Comparison of ENCODE assay signal across 8 cellular contexts in genomic region chr5:50958852-50959457, GRCh38.
DNase-seq lines count a peak whose midpoint lies in the region; ATAC-seq and TF ChIP-seq lines count a peak whose summit lies in the region.

No MANE protein-coding gene starts in this region.

- no peak overlapping the region for H2BK15ac ChIP-seq in mesendoderm (replicated peaks; ENCODE audit: low read depth)

- H3K79me1 ChIP-seq in mesendoderm (ENCODE audit: low read length) = no peaks in the 10 kb centered on the region

- CTCF ChIA-PET in mammary epithelial cell (lab: Charles Lee; ENCODE audit: low non-redundant PET) = interaction anchor here (1.1 kb wide), 1 partner anchor 389 kb away, joined by 3 read pairs; no protein-coding TSS in a partner anchor

- H3K9ac ChIP-seq in mammary epithelial cell (ENCODE audit: insufficient read depth, low read length) (no peak overlapping the region), mesendoderm (ENCODE audit: low read length) (no peak overlapping the region)

- H2AK5ac ChIP-seq in mesendoderm (ENCODE audit: low read length) = no peak overlapping the region

- DNase-seq in DMS53 treated with DMSO at 0.1 percent for 48 hours (lab: John Stamatoyannopoulos, UW; ENCODE audit: unreplicated experiment) (peak; percentile 54), NCI-H2227 (lab: John Stamatoyannopoulos, UW; ENCODE audit: unreplicated experiment) (peak; percentile 73), mammary epithelial cell (peak; percentile 9), mesendoderm (peak; percentile 54), activated T-cell treated with anti-CD3 and anti-CD28 coated beads for 4 hours (no peak)

- no peak overlapping the region for H3K56ac ChIP-seq in mesendoderm (ENCODE audit: low read length)

- no peaks in the 10 kb centered on the region for H4K20me1 ChIP-seq in mammary epithelial cell (ENCODE audit: insufficient read depth, low read length)

- H3K23ac ChIP-seq in mesendoderm (ENCODE audit: low read length) = no peak overlapping the region

- H3K4me3 ChIP-seq in mammary epithelial cell (replicated peaks in 1 of 3; ENCODE audit: insufficient read depth in 1 of 3, low read depth in 2 of 3, low read length in 3 of 3) = no peak overlapping the region
- H3K4me3 ChIP-seq in mesendoderm (ENCODE audit: low read length) = no peak overlapping the region

- no peak overlapping the region for H4K5ac ChIP-seq in mesendoderm (ENCODE audit: low read length)

- H3K18ac ChIP-seq in mesendoderm (ENCODE audit: low read length) = no peak overlapping the region

- H3K36me3 ChIP-seq in mammary epithelial cell (ENCODE audit: insufficient read depth, low read length) = no peaks in the 10 kb centered on the region
- H3K36me3 ChIP-seq in mesendoderm (ENCODE audit: control insufficient read depth, insufficient read depth, low read length) = no peaks in the 10 kb centered on the region

- H3K4ac ChIP-seq in mesendoderm (ENCODE audit: low read depth, low read length) = no peak overlapping the region

- H3K4me1 ChIP-seq in mammary epithelial cell (ENCODE audit: insufficient read depth, low read length) = peaks cover 6% of the 10 kb centered on the region
- no peaks in the 10 kb centered on the region for H3K4me1 ChIP-seq in mesendoderm (ENCODE audit: control insufficient read depth, low read depth, low read length)

- H3K27me3 ChIP-seq in mammary epithelial cell (ENCODE audit: insufficient read depth, low read length) (peaks cover 11% of the 10 kb centered on the region), mesendoderm (ENCODE audit: insufficient read depth, low read length, poor library complexity) (peaks cover 2% of the 10 kb centered on the region)

- in situ Hi-C loops in mammary epithelial cell (cut with MboI; ENCODE audit: low sequenced_read_pairs in 2 of 2) = loop anchor here (25.0 kb wide), 2 partner anchors 1053 to 1703 kb away; no protein-coding TSS in a partner anchor

- H2BK120ac ChIP-seq in mesendoderm (ENCODE audit: low read depth, low read length) = no peak overlapping the region

- ATAC-seq in GM21786 (IDR thresholded peaks at IDR 0.05; ENCODE audit: unreplicated experiment) (peak; percentile 34), HG03521 (IDR thresholded peaks at IDR 0.05; ENCODE audit: unreplicated experiment) (no peak), GM21723 (IDR thresholded peaks at IDR 0.05; ENCODE audit: unreplicated experiment) (no peak)

- dilution Hi-C loops in mammary epithelial cell (cut with HindIII; ENCODE audit: low sequenced_read_pairs) = no loop called here

- H2BK5ac ChIP-seq in mesendoderm (ENCODE audit: low read length) = no peak overlapping the region

- TF ChIP-seq CTCF in mammary epithelial cell (conservative IDR thresholded peaks at IDR 0.05 in 1 of 2, IDR thresholded peaks at IDR 0.05 in 1 of 2; ENCODE audit: extremely low read depth in 1 of 2, insufficient read depth in 1 of 2, low read depth in 1 of 2, low read length in 2 of 2) = peak; percentile 41 to 61

- no peak overlapping the region for H4K8ac ChIP-seq in mesendoderm (ENCODE audit: low read depth, low read length)

- no peak overlapping the region for H2AFZ ChIP-seq in mammary epithelial cell (ENCODE audit: low read depth, low read length)

- no peaks in the 10 kb centered on the region for H3K79me2 ChIP-seq in mammary epithelial cell (ENCODE audit: insufficient read depth, low read length)
- H3K79me2 ChIP-seq in mesendoderm (ENCODE audit: control insufficient read depth, insufficient read depth, low read length) = no peaks in the 10 kb centered on the region

- H3K27ac ChIP-seq in mammary epithelial cell (ENCODE audit: insufficient read depth, low read depth, low read length) = no peak overlapping the region
- H3K27ac ChIP-seq in mesendoderm (ENCODE audit: low read depth, low read length) = no peak overlapping the region

- H3K9me3 ChIP-seq in mammary epithelial cell (replicated peaks; ENCODE audit: insufficient read depth, low read length) = no peaks in the 10 kb centered on the region

- H3K4me2 ChIP-seq in mammary epithelial cell (ENCODE audit: insufficient read depth, low read depth, low read length) (no peak overlapping the region), mesendoderm (ENCODE audit: low read length) (no peak overlapping the region)

- WGBS in mammary epithelial cell (ENCODE audit: low coverage, missing lambda C conversion rate) = 11% methylated on average over 5 of the region's 5 CpGs
- WGBS in mesendoderm (ENCODE audit: extremely low coverage, insufficient coverage, low lambda C conversion rate) = no CpG with 5 or more reads among the region's 5 CpGs

- intact Hi-C loops in mammary epithelial cell (cut with micrococcal nuclease) = loop anchor here (1.0 kb wide), 3 partner anchors 457 to 1698 kb away; no protein-coding TSS in a partner anchor

- no TSS peak for BruUV-seq in mammary epithelial cell (replicated peaks; lab: Mats Ljungman, UMichigan)
